Comparison of ENCODE assay signal across 30 cellular contexts in genomic region chr4:105198541-105198940, GRCh38.
"Had no signal": no experiment of that assay in that cellular context is flagged by ENCODE, and none has a peak within 500 bp of the region (broad histone marks: within the 10 kb centered on the region; RNA-seq: fewer than 3 reads in every experiment).

No MANE protein-coding gene starts in this region.

- H3K4me3 Mint-ChIP-seq: activated naive CD8-positive, alpha-beta T cell; activated T-cell treated with anti-CD3 and anti-CD28 coated beads, Interleukin-2, amount 50 U/mL, for 72 hours; brain; endodermal cell; nephron; stimulated activated memory B cell treated with anti-CD40 and anti-IgM and Interleukin-4, amounts not matched to agents 10 μg/mL and 1 μg/mL and 100 μg/mL, for 72 hours; stimulated activated naive CD8-positive, alpha-beta T cell treated with anti-CD3 and anti-CD28 coated beads, Interleukin-15, amount 100 ng/mL, for 72 hours; type B pancreatic cell had no signal

- DNase-seq: activated CD4-positive, alpha-beta T cell treated with anti-CD3 and anti-CD28 coated beads for 4 hours; activated CD4-positive, alpha-beta T cell treated with anti-CD3 and anti-CD28 coated beads, Interleukin-2, amount 50 U/mL, for 4 hours; activated CD4-positive, CD25-positive, alpha-beta regulatory T cell; activated naive CD4-positive, alpha-beta T cell; activated T-cell treated with anti-CD3 and anti-CD28 coated beads for 4 hours; activated T-cell treated with anti-CD3 and anti-CD28 coated beads, Interleukin-2, amount 50 U/mL, for 72 hours; adrenal gland; aorta; cerebellar nuclear complex; cortex of kidney; endodermal cell; gastrocnemius medialis; glutamatergic neuron; left cardiac atrium; mammary epithelial cell; right lobe of liver; small intestine; stimulated activated CD4-positive, alpha-beta T cell treated with anti-CD3 and anti-CD28 coated beads, Interleukin-4, amount 100 ng/mL, for 24 hours; stimulated activated naive CD8-positive, alpha-beta T cell treated with anti-CD3 and anti-CD28 coated beads, Interleukin-15, amount 100 ng/mL, for 72 hours; substantia nigra; T-helper 1 cell; uterus had no signal

- H3K4me3 ChIP-seq: adrenal gland, cardiac muscle cell, esophagus muscularis mucosa, gastrocnemius medialis, right lobe of liver, uterus had no signal

- H3K9me3 ChIP-seq: adrenal gland, esophagus muscularis mucosa, gastrocnemius medialis, right lobe of liver, uterus had no signal

- H3K27me3 Mint-ChIP-seq: activated naive CD8-positive, alpha-beta T cell; brain; progenitor cell of endocrine pancreas; stimulated activated memory B cell treated with anti-CD40 and anti-IgM and Interleukin-4, amounts not matched to agents 10 μg/mL and 1 μg/mL and 100 μg/mL, for 72 hours; stimulated activated naive CD8-positive, alpha-beta T cell treated with anti-CD3 and anti-CD28 coated beads, Interleukin-15, amount 100 ng/mL, for 72 hours; type B pancreatic cell had no signal

- H3K27ac Mint-ChIP-seq: activated naive CD8-positive, alpha-beta T cell; activated T-cell treated with anti-CD3 and anti-CD28 coated beads, Interleukin-2, amount 50 U/mL, for 72 hours; brain; endodermal cell; nephron; progenitor cell of endocrine pancreas; stimulated activated memory B cell treated with anti-CD40 and anti-IgM and Interleukin-4, amounts not matched to agents 10 μg/mL and 1 μg/mL and 100 μg/mL, for 72 hours; type B pancreatic cell had no signal

- H3K4me1 Mint-ChIP-seq: endodermal cell had no signal

- H3K36me3 ChIP-seq: adrenal gland, esophagus muscularis mucosa, gastrocnemius medialis, right lobe of liver, uterus had no signal

- ATAC-seq: activated T-cell treated with anti-CD3 and anti-CD28 coated beads, Interleukin-2, amount 50 U/mL, for 72 hours; gastrocnemius medialis; left cardiac atrium; right lobe of liver; stimulated activated memory B cell treated with anti-CD40 and anti-IgM and Interleukin-4, amounts not matched to agents 10 μg/mL and 1 μg/mL and 100 μg/mL, for 72 hours; stimulated activated naive CD8-positive, alpha-beta T cell treated with anti-CD3 and anti-CD28 coated beads, Interleukin-15, amount 100 ng/mL, for 72 hours had no signal

- H3K27me3 ChIP-seq: adrenal gland, cardiac muscle cell, esophagus muscularis mucosa, gastrocnemius medialis, right lobe of liver, uterus had no signal

- H3K27ac ChIP-seq: adrenal gland, cardiac muscle cell, esophagus muscularis mucosa, gastrocnemius medialis, right lobe of liver, uterus had no signal

- H3K9me3 Mint-ChIP-seq: activated T-cell treated with anti-CD3 and anti-CD28 coated beads, Interleukin-2, amount 50 U/mL, for 72 hours; brain; endodermal cell; nephron; stimulated activated memory B cell treated with anti-CD40 and anti-IgM and Interleukin-4, amounts not matched to agents 10 μg/mL and 1 μg/mL and 100 μg/mL, for 72 hours; stimulated activated naive CD8-positive, alpha-beta T cell treated with anti-CD3 and anti-CD28 coated beads, Interleukin-15, amount 100 ng/mL, for 72 hours; type B pancreatic cell had no signal

- H3K4me1 ChIP-seq: right lobe of liver had no signal
